1 cellular context compared by ENCODE assay signal in genomic region chr5:1172670-1173404, GRCh38.
TF ChIP-seq lines count a peak whose summit lies in the region.

No MANE protein-coding gene starts in this region.

TF ChIP-seq in SK-N-SH treated with all-trans-retinoic acid at 6 μM for 48 hours, 23 proteins besides CTCF, POLR2A, EP300 and RAD21 (continued from another document):
- no peak for TF ChIP-seq POU6F1 (CRISPR knock-in tag; IDR thresholded peaks at IDR 0.05; ENCODE audit: borderline replicate concordance, low read depth)
- no peak for TF ChIP-seq ZFP3 (CRISPR knock-in tag; IDR thresholded peaks at IDR 0.05)
- no peak for TF ChIP-seq ZNF565 (CRISPR knock-in tag; conservative IDR thresholded peaks at IDR 0.05; ENCODE audit: low read depth)
- TF ChIP-seq PATZ1 (CRISPR knock-in tag; IDR thresholded peaks at IDR 0.05; ENCODE audit: borderline replicate concordance), result no peak
